ENCODE assay signal across 8 cellular contexts in genomic region chr17:68771867-68772515, GRCh38.
A peak's percentile ranks its signal among the peaks of the same experiment; 100 is the strongest.
DNase-seq lines count a peak whose midpoint lies in the region; ATAC-seq, FAIRE-seq and TF ChIP-seq lines count a peak whose summit lies in the region.

No MANE protein-coding gene starts in this region.

- H3K36me3 ChIP-seq in A673 (ENCODE audit: insufficient read depth, low read length, poor library complexity, severe bottlenecking) (no peaks in the 10 kb centered on the region), small intestine (ENCODE audit: control insufficient read depth in 2 of 2, insufficient read depth in 2 of 2, low read length in 2 of 2) (no peaks in the 10 kb centered on the region)

- H3K4me3 ChIP-seq in A673 (ENCODE audit: low read depth, low read length, poor library complexity, severe bottlenecking) (no peak overlapping the region), GM12864 (ENCODE audit: low read depth, low read length) (no peak overlapping the region; the same call in 1 of the 2 replicates), astrocyte of the cerebellum (ENCODE audit: low read depth, low read length) (no peak overlapping the region), small intestine (ENCODE audit: low read depth in 1 of 2, low read length in 2 of 2) (no peak overlapping the region)

- CTCF ChIA-PET in A673 (lab: Charles Lee): interaction anchor here (0.6 to 2.0 kb wide), 12 partner anchors 30 to 1732 kb away, joined by 3 to 12 read pairs (median 4); no protein-coding TSS in a partner anchor

- intact Hi-C loops in A673 (cut with micrococcal nuclease; ENCODE audit: unreplicated experiment): loop anchor here (1.0 to 10.0 kb wide), 3 partner anchors 463 to 753 kb away; no protein-coding TSS in a partner anchor

- ATAC-seq in HG02852 (IDR thresholded peaks at IDR 0.05; ENCODE audit: unreplicated experiment) (peak; percentile 76), GM18519 (IDR thresholded peaks at IDR 0.05; ENCODE audit: low FRiP score, unreplicated experiment) (no peak)

- peak; percentile 90 for DNase-seq in A673 (ENCODE audit: low spot score)
- DNase-seq in GM12864 (ENCODE audit: low read depth): no peak
- peak; percentile 82 for DNase-seq in NCI-H2171 treated with DMSO at 0.1 percent for 48 hours (lab: John Stamatoyannopoulos, UW)
- peak; percentile 56 for DNase-seq in astrocyte of the cerebellum (ENCODE audit: low read depth)
- DNase-seq in hippocampal formation (lab: John Stamatoyannopoulos, UW): peak; percentile 15 to 79
- peak; percentile 62 for DNase-seq in small intestine

- in situ Hi-C loops in astrocyte of the cerebellum (cut with HindIII; ENCODE audit: low sequenced_read_pairs): no loop called here

- TF ChIP-seq CTCF in A673 (conservative IDR thresholded peaks at IDR 0.05; ENCODE audit: low read depth, low read length): peak; percentile 77
- TF ChIP-seq CTCF in GM12864 (IDR thresholded peaks at IDR 0.05; ENCODE audit: low read depth, low read length, missing control alignments): peak; percentile 60
- TF ChIP-seq CTCF in astrocyte of the cerebellum (IDR thresholded peaks at IDR 0.05; ENCODE audit: low read depth, low read length, missing control alignments): peak; percentile 72

- POLR2A ChIA-PET in A673 (lab: Charles Lee; ENCODE audit: low non-redundant PET): interaction anchor here (0.7 kb wide), 1 partner anchor 137 kb away, joined by 4 read pairs; no protein-coding TSS in a partner anchor

- 35 to 41% (median 38%) methylated on average over 8 of the region's 8 CpGs for WGBS in small intestine, 3 donors

- no peak for FAIRE-seq in small intestine (lab: Jason Lieb, UNC)

- H3K27me3 ChIP-seq in A673 (replicated peaks; ENCODE audit: insufficient read depth, low read depth, low read length, poor library complexity) (no peaks in the 10 kb centered on the region), small intestine (ENCODE audit: control insufficient read depth in 2 of 2, insufficient read depth in 2 of 2, low read length in 2 of 2) (no peaks in the 10 kb centered on the region)

- H3K27ac ChIP-seq in A673 (ENCODE audit: low read depth, low read length, poor library complexity, severe bottlenecking) (peak overlapping the region; percentile 55), small intestine (ENCODE audit: low read depth in 1 of 2, low read length in 1 of 2) (peak overlapping the region in 1 of 2 donors; percentile 72)

- BruUV-seq in A673 (replicated peaks; lab: Mats Ljungman, UMichigan): TSS peak; percentile 71

- H3K4me1 ChIP-seq in A673 (ENCODE audit: insufficient read depth, low read length, poor library complexity, severe bottlenecking) (peaks cover 40% of the 10 kb centered on the region), small intestine (ENCODE audit: control insufficient read depth in 2 of 2, insufficient read depth in 1 of 2, low read depth in 1 of 2, low read length in 1 of 2) (no peaks in the 10 kb centered on the region)

- H3K9me3 ChIP-seq in A673 (ENCODE audit: low read depth, low read length, poor library complexity, severe bottlenecking) (no peaks in the 10 kb centered on the region), small intestine (ENCODE audit: control insufficient read depth, low read depth) (no peaks in the 10 kb centered on the region)
